Comparison of ENCODE assay signal across 20 cellular contexts in genomic region chr1:109300650-109301151, GRCh38. TPM values are rescaled to one million over a fixed set of nuclear protein-coding genes. Genes with fewer than 3 reads are reported as not detected.
"Had no signal": no experiment of that assay in that cellular context is flagged by ENCODE, and none has a peak within 500 bp of the region (broad histone marks: within the 10 kb centered on the region; RNA-seq: fewer than 3 reads in every experiment).

No MANE protein-coding gene starts in this region.

- DNase-seq: activated CD4-positive, alpha-beta T cell treated with anti-CD3 and anti-CD28 coated beads, Interleukin-2, amount 10 ng/mL, durations not matched to agents 24 days and 14 days; activated CD4-positive, CD25-positive, alpha-beta regulatory T cell; activated CD8-positive, alpha-beta memory T cell treated with anti-CD3 and anti-CD28 coated beads for 24 hours; activated gamma-delta T cell treated with Interleukin-2 at 50 U/mL for 16 hours; cerebellar nuclear complex; dermis blood vessel endothelial cell; gastrocnemius medialis; heart left ventricle; nephron progenitor cell had no signal

- ATAC-seq: gastrocnemius medialis, heart left ventricle, left lobe of liver, sciatic nerve had no signal

- H3K9me3 Mint-ChIP-seq: activated CD4-positive, alpha-beta T cell treated with anti-CD3 and anti-CD28 coated beads, Interleukin-2, amount 10 ng/mL, durations not matched to agents 24 days and 14 days; brain; nephron progenitor cell; stimulated activated naive CD8-positive, alpha-beta T cell treated with anti-CD3 and anti-CD28 coated beads, Interleukin-15, Interleukin-2, amounts not matched to agents 100 ng/mL and 50 ng/mL, for 24 hours; T-helper 2 cell treated with Interferon-gamma antibody and Interleukin-4, amounts not matched to agents 5 μg/mL and 100 μg/mL, for 36 hours had no signal

- H3K27me3 Mint-ChIP-seq: brain; stimulated activated naive CD8-positive, alpha-beta T cell treated with anti-CD3 and anti-CD28 coated beads, Interleukin-15, Interleukin-2, amounts not matched to agents 100 ng/mL and 50 ng/mL, for 24 hours had no signal

- H3K27ac ChIP-seq: epithelial cell of prostate, thoracic aorta had no signal

- H3K36me3 Mint-ChIP-seq: activated naive CD8-positive, alpha-beta T cell; brain had no signal

- H3K4me1 ChIP-seq: prostate gland had no signal

- H3K27ac Mint-ChIP-seq: activated CD4-positive, alpha-beta T cell treated with anti-CD3 and anti-CD28 coated beads, Interleukin-2, amount 10 ng/mL, durations not matched to agents 24 days and 14 days; activated naive CD8-positive, alpha-beta T cell; nephron progenitor cell; stimulated activated naive CD8-positive, alpha-beta T cell treated with anti-CD3 and anti-CD28 coated beads, Interleukin-15, Interleukin-2, amounts not matched to agents 100 ng/mL and 50 ng/mL, for 24 hours; T-helper 2 cell treated with Interferon-gamma antibody and Interleukin-4, amounts not matched to agents 5 μg/mL and 100 μg/mL, for 36 hours had no signal

- H3K9me3 ChIP-seq: gastrocnemius medialis, heart left ventricle, prostate gland, thoracic aorta had no signal

- H3K4me3 ChIP-seq: gastrocnemius medialis, prostate gland, thoracic aorta had no signal

- H3K4me3 Mint-ChIP-seq: activated CD4-positive, alpha-beta T cell treated with anti-CD3 and anti-CD28 coated beads, Interleukin-2, amount 10 ng/mL, durations not matched to agents 24 days and 14 days; activated naive CD8-positive, alpha-beta T cell; brain; nephron progenitor cell; stimulated activated naive CD8-positive, alpha-beta T cell treated with anti-CD3 and anti-CD28 coated beads, Interleukin-15, Interleukin-2, amounts not matched to agents 100 ng/mL and 50 ng/mL, for 24 hours; T-helper 2 cell treated with Interferon-gamma antibody and Interleukin-4, amounts not matched to agents 5 μg/mL and 100 μg/mL, for 36 hours had no signal

- H3K36me3 ChIP-seq: gastrocnemius medialis, heart left ventricle, prostate gland, thoracic aorta had no signal

RNA-seq across cellular contexts. Expression of gene MYBPHL, which starts 6.1 kb away (rescaled TPM):
- total RNA-seq: activated CD4-positive, alpha-beta T cell treated with anti-CD3 and anti-CD28 coated beads, Interleukin-2, amount 10 ng/mL, durations not matched to agents 24 days and 14 days; dermis blood vessel endothelial cell; left lobe of liver; mesenteric fat pad; osteoblast; prostate gland had no signal
